19 cellular contexts compared by ENCODE assay signal in the genomic region with DNA sequence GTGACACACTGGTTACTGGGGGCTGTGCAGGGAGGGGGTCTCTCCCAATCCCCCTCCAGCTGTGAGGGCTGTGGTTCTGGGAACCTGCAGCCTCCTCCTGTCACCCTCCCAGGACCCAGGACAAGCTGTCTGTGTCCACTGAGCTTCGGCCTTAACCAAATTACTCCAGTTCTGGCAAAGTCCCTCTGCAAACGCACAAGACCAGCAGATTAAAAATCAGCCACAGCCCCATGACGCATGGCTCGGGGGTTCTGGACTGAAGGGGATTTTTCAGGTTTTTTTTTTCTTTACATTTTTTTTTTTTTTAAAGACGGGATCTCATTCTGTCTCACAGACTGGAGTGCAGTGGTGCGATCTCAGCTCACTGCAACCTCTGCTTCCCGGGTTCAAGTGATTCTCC. TPM values are rescaled to one million over a fixed set of nuclear protein-coding genes. Genes with fewer than 3 reads are reported as not detected.
A peak's percentile ranks its signal among the peaks of the same experiment; 100 is the strongest.
DNase-seq lines count a peak whose midpoint lies in the region; ATAC-seq and TF ChIP-seq lines count a peak whose summit lies in the region.
"Had no signal": no experiment of that assay in that cellular context is flagged by ENCODE, and none has a peak within 500 bp of the region (broad histone marks: within the 10 kb centered on the region; RNA-seq: fewer than 3 reads in every experiment).

No MANE protein-coding gene starts in this region.

- peak; percentile 20 for DNase-seq in D341Med (ENCODE audit: low spot score)
- peak; percentile 33 for DNase-seq in SK-N-DZ (ENCODE audit: low spot score)
- no peak for DNase-seq in left ventricle myocardium superior
- no peak for DNase-seq in stimulated activated naive B cell treated with anti-CD40 and anti-IgM and Interleukin-4, amounts not matched to agents 10 μg/mL and 1 μg/mL and 100 μg/mL, for 72 hours
- DNase-seq in NCI-H526 (lab: John Stamatoyannopoulos, UW), result no peak
- no peak for DNase-seq in activated naive CD4-positive, alpha-beta T cell treated with anti-CD3 and anti-CD28 coated beads for 36 hours
- no peak for DNase-seq in mesothelial cell of epicardium (ENCODE audit: low spot score in 2 of 2, unreplicated experiment in 2 of 2)
- no peak for DNase-seq in SKM-1 (lab: John Stamatoyannopoulos, UW; ENCODE audit: unreplicated experiment)
- DNase-seq: activated CD4-positive, alpha-beta T cell treated with anti-CD3 and anti-CD28 coated beads, Interleukin-2, amount 10 ng/mL, durations not matched to agents 24 days and 14 days; activated naive CD8-positive, alpha-beta T cell treated with anti-CD3 and anti-CD28 coated beads for 36 hours; DMS153; effector memory CD8-positive, alpha-beta T cell; foreskin melanocyte; mammary epithelial cell; NCI-H2227 treated with DMSO at 0.1 percent for 48 hours had no signal

- no peak for TF ChIP-seq CTCF in mesothelial cell of epicardium (IDR thresholded peaks at IDR 0.05; ENCODE audit: unreplicated experiment)

- H3K36me3 Mint-ChIP-seq in stimulated activated naive B cell treated with anti-CD40 and anti-IgM and Interleukin-4, amounts not matched to agents 10 μg/mL and 1 μg/mL and 100 μg/mL, for 72 hours, result no peaks in the 10 kb centered on the region
- H3K36me3 Mint-ChIP-seq in activated naive CD4-positive, alpha-beta T cell treated with anti-CD3 and anti-CD28 coated beads for 36 hours (ENCODE audit: low read depth), result no peaks in the 10 kb centered on the region
- H3K36me3 Mint-ChIP-seq in mesothelial cell of epicardium, result no peaks in the 10 kb centered on the region
- H3K36me3 Mint-ChIP-seq: activated naive CD8-positive, alpha-beta T cell treated with anti-CD3 and anti-CD28 coated beads for 36 hours; neural progenitor cell; stimulated activated effector memory CD8-positive, alpha-beta T cell treated with anti-CD3 and anti-CD28 coated beads, Interleukin-12 subunit alpha, Interleukin-12 subunit beta, amount 100 ng/mL, for 72 hours had no signal

- H3K27me3 Mint-ChIP-seq in stimulated activated naive B cell treated with anti-CD40 and anti-IgM and Interleukin-4, amounts not matched to agents 10 μg/mL and 1 μg/mL and 100 μg/mL, for 72 hours, result peaks cover 4 to 19% of the 10 kb centered on the region in 2 donors
- peaks cover under 1% of the 10 kb centered on the region for H3K27me3 Mint-ChIP-seq in activated naive CD4-positive, alpha-beta T cell treated with anti-CD3 and anti-CD28 coated beads for 36 hours (ENCODE audit: low read depth)
- peaks cover 9% of the 10 kb centered on the region for H3K27me3 Mint-ChIP-seq in mesothelial cell of epicardium (ENCODE audit: low read depth)

- CTCF ChIA-PET in activated naive CD4-positive, alpha-beta T cell treated with anti-CD3 and anti-CD28 coated beads for 36 hours (lab: Charles Lee), result no interaction called here

- peaks cover 7 to 10% of the 10 kb centered on the region in 2 donors for H3K4me1 Mint-ChIP-seq in stimulated activated naive B cell treated with anti-CD40 and anti-IgM and Interleukin-4, amounts not matched to agents 10 μg/mL and 1 μg/mL and 100 μg/mL, for 72 hours
- no peaks in the 10 kb centered on the region for H3K4me1 Mint-ChIP-seq in activated naive CD4-positive, alpha-beta T cell treated with anti-CD3 and anti-CD28 coated beads for 36 hours (ENCODE audit: low read depth)
- H3K4me1 Mint-ChIP-seq in mesothelial cell of epicardium, result no peaks in the 10 kb centered on the region
- H3K4me1 Mint-ChIP-seq: activated CD4-positive, alpha-beta T cell treated with anti-CD3 and anti-CD28 coated beads, Interleukin-2, amount 10 ng/mL, durations not matched to agents 24 days and 14 days; activated naive CD8-positive, alpha-beta T cell treated with anti-CD3 and anti-CD28 coated beads for 36 hours; central memory CD8-positive, alpha-beta T cell; stimulated activated effector memory CD8-positive, alpha-beta T cell treated with anti-CD3 and anti-CD28 coated beads, Interleukin-12 subunit alpha, Interleukin-12 subunit beta, amount 100 ng/mL, for 72 hours had no signal

- no peak overlapping the region for H3K4me3 Mint-ChIP-seq in stimulated activated naive B cell treated with anti-CD40 and anti-IgM and Interleukin-4, amounts not matched to agents 10 μg/mL and 1 μg/mL and 100 μg/mL, for 72 hours
- H3K4me3 Mint-ChIP-seq in activated naive CD4-positive, alpha-beta T cell treated with anti-CD3 and anti-CD28 coated beads for 36 hours, result no peak overlapping the region
- H3K4me3 Mint-ChIP-seq in mesothelial cell of epicardium, result no peak overlapping the region
- H3K4me3 Mint-ChIP-seq: activated CD4-positive, alpha-beta T cell treated with anti-CD3 and anti-CD28 coated beads, Interleukin-2, amount 10 ng/mL, durations not matched to agents 24 days and 14 days; activated naive CD8-positive, alpha-beta T cell treated with anti-CD3 and anti-CD28 coated beads for 36 hours; central memory CD8-positive, alpha-beta T cell; effector memory CD8-positive, alpha-beta T cell; neural progenitor cell; stimulated activated effector memory CD8-positive, alpha-beta T cell treated with anti-CD3 and anti-CD28 coated beads, Interleukin-12 subunit alpha, Interleukin-12 subunit beta, amount 100 ng/mL, for 72 hours had no signal

- H3K27ac Mint-ChIP-seq in stimulated activated naive B cell treated with anti-CD40 and anti-IgM and Interleukin-4, amounts not matched to agents 10 μg/mL and 1 μg/mL and 100 μg/mL, for 72 hours, result no peak overlapping the region
- no peak overlapping the region for H3K27ac Mint-ChIP-seq in activated naive CD4-positive, alpha-beta T cell treated with anti-CD3 and anti-CD28 coated beads for 36 hours
- H3K27ac Mint-ChIP-seq in mesothelial cell of epicardium, result no peak overlapping the region
- H3K27ac Mint-ChIP-seq: activated CD4-positive, alpha-beta T cell treated with anti-CD3 and anti-CD28 coated beads, Interleukin-2, amount 10 ng/mL, durations not matched to agents 24 days and 14 days; activated naive CD8-positive, alpha-beta T cell treated with anti-CD3 and anti-CD28 coated beads for 36 hours; effector memory CD8-positive, alpha-beta T cell; stimulated activated effector memory CD8-positive, alpha-beta T cell treated with anti-CD3 and anti-CD28 coated beads, Interleukin-12 subunit alpha, Interleukin-12 subunit beta, amount 100 ng/mL, for 72 hours had no signal

- peak; percentile 29 for ATAC-seq in left ventricle myocardium superior
- peak; percentile 36 to 69 for ATAC-seq in stimulated activated naive B cell treated with anti-CD40 and anti-IgM and Interleukin-4, amounts not matched to agents 10 μg/mL and 1 μg/mL and 100 μg/mL, for 72 hours (replicated peaks)
- ATAC-seq: effector memory CD8-positive, alpha-beta T cell; stimulated activated effector memory CD8-positive, alpha-beta T cell treated with anti-CD3 and anti-CD28 coated beads, Interleukin-12 subunit alpha, Interleukin-12 subunit beta, amount 100 ng/mL, for 72 hours had no signal

- intact Hi-C loops in left ventricle myocardium superior (cut with micrococcal nuclease), result no loop called here
- intact Hi-C loops in activated naive CD4-positive, alpha-beta T cell treated with anti-CD3 and anti-CD28 coated beads for 36 hours (cut with micrococcal nuclease), result no loop called here

- no peaks in the 10 kb centered on the region for H3K9me3 Mint-ChIP-seq in stimulated activated naive B cell treated with anti-CD40 and anti-IgM and Interleukin-4, amounts not matched to agents 10 μg/mL and 1 μg/mL and 100 μg/mL, for 72 hours
- no peaks in the 10 kb centered on the region for H3K9me3 Mint-ChIP-seq in activated naive CD4-positive, alpha-beta T cell treated with anti-CD3 and anti-CD28 coated beads for 36 hours
- no peaks in the 10 kb centered on the region for H3K9me3 Mint-ChIP-seq in mesothelial cell of epicardium
- H3K9me3 Mint-ChIP-seq: activated CD4-positive, alpha-beta T cell treated with anti-CD3 and anti-CD28 coated beads, Interleukin-2, amount 10 ng/mL, durations not matched to agents 24 days and 14 days; activated naive CD8-positive, alpha-beta T cell treated with anti-CD3 and anti-CD28 coated beads for 36 hours; central memory CD8-positive, alpha-beta T cell; effector memory CD8-positive, alpha-beta T cell; stimulated activated effector memory CD8-positive, alpha-beta T cell treated with anti-CD3 and anti-CD28 coated beads, Interleukin-12 subunit alpha, Interleukin-12 subunit beta, amount 100 ng/mL, for 72 hours had no signal

RNA-seq across cellular contexts. Expression of a gene that starts 32.2 kb away (rescaled TPM):
- polyA plus RNA-seq in SK-N-DZ (2014; cell fraction: cytosol; rRNA removed), result 0.44 TPM in 1 of 2 replicates, not detected in the other
- polyA plus RNA-seq in SK-N-DZ (2014; cell fraction: nucleus; rRNA removed), result not detected in 2 replicates
- 81.7 TPM for total RNA-seq in left ventricle myocardium superior
- not detected for total RNA-seq in activated naive CD4-positive, alpha-beta T cell treated with anti-CD3 and anti-CD28 coated beads for 36 hours
- 0.67 to 0.84 TPM (median 0.82 TPM) in 3 replicates for total RNA-seq in mesothelial cell of epicardium
- total RNA-seq: activated CD4-positive, alpha-beta T cell treated with anti-CD3 and anti-CD28 coated beads, Interleukin-2, amount 10 ng/mL, durations not matched to agents 24 days and 14 days; SK-MEL-5 had no signal

Comparison
In these comparisons a context has a peak if more than half of its experiments do, and no peak if none do; other contexts are left out.
1. DNase-seq: peak in D341Med (single experiment) and SK-N-DZ (single experiment); none in left ventricle myocardium superior (single experiment), stimulated activated naive B cell treated with anti-CD40 and anti-IgM and Interleukin-4, amounts not matched to agents 10 μg/mL and 1 μg/mL and 100 μg/mL, for 72 hours (single experiment), NCI-H526 (0 of 2), activated naive CD4-positive, alpha-beta T cell treated with anti-CD3 and anti-CD28 coated beads for 36 hours (single experiment), mesothelial cell of epicardium (0 of 2) and SKM-1 (single experiment).
2. RNA of a gene that starts 32.2 kb away (total RNA-seq): 81.7 TPM in left ventricle myocardium superior (single experiment); 0.67 to 0.84 TPM in mesothelial cell of epicardium and not detected in activated naive CD4-positive, alpha-beta T cell treated with anti-CD3 and anti-CD28 coated beads for 36 hours; every median in the first group is over 10 times any median in the second.